Comparison of ENCODE assay signal across 1 cellular context in genomic region chr7:97971120-97971989, GRCh38.
TF ChIP-seq lines count a peak whose summit lies in the region.

No MANE protein-coding gene starts in this region.

TF ChIP-seq in GM12878, 131 proteins besides CTCF, POLR2A, EP300 and RAD21 (continued from another document and continues in another):
- TF ChIP-seq IRF5 (IDR thresholded peaks at IDR 0.05; ENCODE audit: borderline replicate concordance) (no peak), ZNF622 (IDR thresholded peaks at IDR 0.05) (no peak), NBN (IDR thresholded peaks at IDR 0.05) (0 out of 2 replicates have a peak, but pooled peaks have one; percentile 29), NFYA (IDR thresholded peaks at IDR 0.05; ENCODE audit: borderline replicate concordance, low read depth, low read length) (no peak), HDGF (IDR thresholded peaks at IDR 0.05) (0 out of 2 replicates have a peak, but pooled peaks have one; percentile 50), MEF2B (IDR thresholded peaks at IDR 0.05; ENCODE audit: partially characterized antibody, poor library complexity, severe bottlenecking) (peak; percentile 61), NFIC (IDR thresholded peaks at IDR 0.05; ENCODE audit: low read depth, low read length) (0 out of 2 replicates have a peak, but pooled peaks have one; percentile 10), CHD4 (IDR thresholded peaks at IDR 0.05) (no peak), RAD51 (IDR thresholded peaks at IDR 0.05) (peak; percentile 85), ZNF687 (IDR thresholded peaks at IDR 0.05) (no peak), IRF4 (IDR thresholded peaks at IDR 0.05; ENCODE audit: low read depth, low read length) (no peak), PML (IDR thresholded peaks at IDR 0.05; ENCODE audit: low read length) (peak; percentile 75; the same call in 1 of the 2 replicates), HSF1 (IDR thresholded peaks at IDR 0.05; ENCODE audit: low read depth, low read length) (no peak), SP1 (IDR thresholded peaks at IDR 0.05; ENCODE audit: low read depth, low read length) (no peak), FOXK2 (IDR thresholded peaks at IDR 0.05) (no peak), SMC3 (IDR thresholded peaks at IDR 0.05; ENCODE audit: borderline replicate concordance, low read length) (no peak), POLR2AphosphoS5 (IDR thresholded peaks at IDR 0.05; ENCODE audit: low read length) (no peak), RCOR1 (conservative IDR thresholded peaks at IDR 0.05; ENCODE audit: low read depth, low read length) (no peak), MXI1 (IDR thresholded peaks at IDR 0.05; ENCODE audit: low read depth, low read length) (peak; percentile 71), JUNB (IDR thresholded peaks at IDR 0.05) (no peak), ZNF217 (IDR thresholded peaks at IDR 0.05) (no peak), CREM (IDR thresholded peaks at IDR 0.05; ENCODE audit: low read depth) (no peak), IKZF2 (IDR thresholded peaks at IDR 0.05) (no peak), CEBPZ (IDR thresholded peaks at IDR 0.05; ENCODE audit: low read depth, low read length) (no peak), JUND (IDR thresholded peaks at IDR 0.05; ENCODE audit: low read depth, low read length) (no peak), ZBED1 (IDR thresholded peaks at IDR 0.05; ENCODE audit: borderline replicate concordance) (no peak), IRF3 (IDR thresholded peaks at IDR 0.05) (no peak), NR2C1 (IDR thresholded peaks at IDR 0.05) (no peak), ATF7 (IDR thresholded peaks at IDR 0.05; ENCODE audit: low read depth) (0 out of 2 replicates have a peak, but pooled peaks have one; percentile 39), MEF2A (IDR thresholded peaks at IDR 0.05; ENCODE audit: insufficient read depth, low read depth, low read length) (no peak), BHLHE40 (IDR thresholded peaks at IDR 0.05; ENCODE audit: borderline replicate concordance in 1 of 2, low read depth in 2 of 2, low read length in 1 of 2) (peak; percentile 44 to 51; a peak in 1 of 4 replicates), ZNF592 (IDR thresholded peaks at IDR 0.05) (no peak), CHD1 (IDR thresholded peaks at IDR 0.05; ENCODE audit: low read depth, low read length) (no peak), ASH2L (IDR thresholded peaks at IDR 0.05; ENCODE audit: borderline replicate concordance, low read depth) (no peak), HCFC1 (IDR thresholded peaks at IDR 0.05; ENCODE audit: low read length) (no peak), NR2F1 (conservative IDR thresholded peaks at IDR 0.05) (no peak), FOXM1 (IDR thresholded peaks at IDR 0.05; ENCODE audit: low read depth, low read length) (no peak), YY1 (IDR thresholded peaks at IDR 0.05; ENCODE audit: low read depth, low read length) (no peak), DPF2 (IDR thresholded peaks at IDR 0.05) (no peak), SREBF2 (IDR thresholded peaks at IDR 0.05; ENCODE audit: low read length) (no peak), RB1 (IDR thresholded peaks at IDR 0.05; ENCODE audit: borderline replicate concordance) (no peak), SKIL (IDR thresholded peaks at IDR 0.05; ENCODE audit: low read depth, poor library complexity, severe bottlenecking) (no peak), NFXL1 (IDR thresholded peaks at IDR 0.05; ENCODE audit: borderline replicate concordance) (no peak), PAX8 (IDR thresholded peaks at IDR 0.05) (no peak), BCL11A (IDR thresholded peaks at IDR 0.05; ENCODE audit: low read depth, low read length) (no peak), SIX5 (IDR thresholded peaks at IDR 0.05; ENCODE audit: low read depth, low read length, severe bottlenecking) (no peak), NRF1 (conservative IDR thresholded peaks at IDR 0.05; ENCODE audit: low read depth, low read length) (no peak), SMAD5 (IDR thresholded peaks at IDR 0.05; ENCODE audit: low read depth) (no peak), MLLT1 (IDR thresholded peaks at IDR 0.05) (no peak)
